1 cellular context compared by ENCODE assay signal in the genomic region with DNA sequence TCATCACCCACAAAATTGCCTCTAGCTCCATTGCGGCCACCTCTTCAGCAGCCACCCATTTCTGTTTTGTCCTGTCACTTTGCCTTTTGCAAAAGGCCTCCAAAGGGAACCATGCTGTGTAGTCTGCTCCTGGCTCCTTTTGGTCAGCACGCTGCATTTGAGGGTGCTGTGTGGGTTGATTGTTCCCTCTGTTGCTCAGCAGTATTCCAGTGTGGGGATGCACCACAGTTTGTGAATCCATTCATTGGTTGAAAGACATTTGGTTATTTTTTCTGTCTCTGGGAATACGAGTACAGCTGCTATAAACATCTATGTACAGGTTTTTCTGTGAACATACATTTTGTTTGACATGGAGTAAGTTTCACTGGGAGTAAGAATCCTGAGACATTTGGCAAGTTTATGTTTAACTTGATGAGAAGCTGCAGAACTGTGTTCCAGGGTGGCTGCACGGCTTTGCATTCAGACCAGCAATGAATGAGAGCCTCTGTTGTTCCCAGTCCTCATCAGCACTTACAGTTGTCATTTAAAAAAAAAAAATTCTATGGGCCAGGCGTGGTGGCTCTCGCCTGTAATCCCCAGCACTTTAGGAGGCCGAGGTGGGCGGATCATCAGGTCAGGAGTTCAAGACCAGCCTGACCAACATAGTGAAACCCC.
TF ChIP-seq lines count a peak whose summit lies in the region.

No MANE protein-coding gene starts in this region.

TF ChIP-seq in A549, 52 proteins besides CTCF, POLR2A, EP300 and RAD21 (continued from another document):
- TF ChIP-seq MAX (IDR thresholded peaks at IDR 0.05) = no peak
- no peak for TF ChIP-seq ZFP36 (IDR thresholded peaks at IDR 0.05; ENCODE audit: borderline replicate concordance, partially characterized antibody)
